Comparison of ENCODE assay signal across 12 cellular contexts in genomic region chr20:21513181-21513663, GRCh38. TPM values are rescaled to one million over a fixed set of nuclear protein-coding genes. Genes with fewer than 3 reads are reported as not detected.
DNase-seq lines count a peak whose midpoint lies in the region; ATAC-seq and TF ChIP-seq lines count a peak whose summit lies in the region.
"Had no signal": no experiment of that assay in that cellular context is flagged by ENCODE, and none has a peak within 500 bp of the region (broad histone marks: within the 10 kb centered on the region; RNA-seq: fewer than 3 reads in every experiment).

No MANE protein-coding gene starts in this region.

- peaks cover 68% of the 10 kb centered on the region for H3K27me3 Mint-ChIP-seq in activated T-cell treated with anti-CD3 and anti-CD28 coated beads, Interleukin-2, amount 50 U/mL, for 72 hours (ENCODE audit: low read depth)

- DNase-seq in heart left ventricle, result no peak
- no peak for DNase-seq in cardiac septum (ENCODE audit: low spot score)
- no peak for DNase-seq in activated T-cell treated with anti-CD3 and anti-CD28 coated beads, Interleukin-2, amount 50 U/mL, for 72 hours
- peak; percentile 41 for DNase-seq in lower lobe of right lung
- no peak for DNase-seq in thoracic aorta (ENCODE audit: low spot score)
- DNase-seq in NCI-H446 (lab: John Stamatoyannopoulos, UW), result no peak
- no peak for DNase-seq in iPS-NIHi11 (ENCODE audit: low spot score)
- DNase-seq: left colon, testis had no signal

- H3K4me1 Mint-ChIP-seq in activated T-cell treated with anti-CD3 and anti-CD28 coated beads, Interleukin-2, amount 50 U/mL, for 72 hours (ENCODE audit: low read depth), result peaks cover 49% of the 10 kb centered on the region

- no peak for TF ChIP-seq CTCF in heart left ventricle (IDR thresholded peaks at IDR 0.05)
- TF ChIP-seq CTCF in lower lobe of right lung (IDR thresholded peaks at IDR 0.05), result no peak
- TF ChIP-seq CTCF in thoracic aorta (IDR thresholded peaks at IDR 0.05), result no peak

- WGBS in heart left ventricle, 4 donors, result 1 to 2% (median 2%) methylated on average over 27 to 30 of the region's 30 CpGs

- no peak overlapping the region for H3K27ac Mint-ChIP-seq in activated T-cell treated with anti-CD3 and anti-CD28 coated beads, Interleukin-2, amount 50 U/mL, for 72 hours

- TF ChIP-seq POLR2A in heart left ventricle (IDR thresholded peaks at IDR 0.05), result no peak

- ATAC-seq in heart left ventricle (no peak), lower lobe of right lung (no peak), thoracic aorta (ENCODE audit: insufficient number of reproducible peaks, low FRiP score, low read depth) (no peak), HG03457 (IDR thresholded peaks at IDR 0.05; ENCODE audit: unreplicated experiment) (no peak)
- ATAC-seq in activated T-cell treated with anti-CD3 and anti-CD28 coated beads, Interleukin-2, amount 50 U/mL, for 72 hours (replicated peaks in 1 of 2), result no peak
- ATAC-seq: HCT116, left colon had no signal

- H3K27ac ChIP-seq in heart left ventricle (no peak overlapping the region), lower lobe of right lung (no peak overlapping the region), thoracic aorta (no peak overlapping the region)
- H3K27ac ChIP-seq: testis had no signal

- H3K9me3 ChIP-seq in heart left ventricle (no peaks in the 10 kb centered on the region), lower lobe of right lung (no peaks in the 10 kb centered on the region), thoracic aorta (no peaks in the 10 kb centered on the region)
- H3K9me3 ChIP-seq: testis had no signal

- H3K9me3 Mint-ChIP-seq in activated T-cell treated with anti-CD3 and anti-CD28 coated beads, Interleukin-2, amount 50 U/mL, for 72 hours, result no peaks in the 10 kb centered on the region

- peaks cover 0 to 89% (median 40%) of the 10 kb centered on the region in 12 donors for H3K4me1 ChIP-seq in heart left ventricle
- H3K4me1 ChIP-seq in lower lobe of right lung, result peaks cover 62% of the 10 kb centered on the region
- peaks cover 28 to 62% of the 10 kb centered on the region in 2 donors for H3K4me1 ChIP-seq in thoracic aorta (ENCODE audit: control insufficient read depth in 1 of 2, low read depth in 2 of 2)

- H3K4me3 ChIP-seq in heart left ventricle (peak overlapping the region in 8 of 12 donors; percentile 14 to 34 (median 26)), lower lobe of right lung (no peak overlapping the region), thoracic aorta (peak overlapping the region; percentile 67)
- H3K4me3 ChIP-seq: testis had no signal

- intact Hi-C loops in heart left ventricle (cut with DNase I), result no loop called here
- intact Hi-C loops in cardiac septum (cut with DNase I), result no loop called here
- intact Hi-C loops in lower lobe of right lung (cut with DNase I), result no loop called here

- peak overlapping the region; percentile 77 to 79 for H3K4me3 Mint-ChIP-seq in activated T-cell treated with anti-CD3 and anti-CD28 coated beads, Interleukin-2, amount 50 U/mL, for 72 hours

- H3K36me3 Mint-ChIP-seq in activated T-cell treated with anti-CD3 and anti-CD28 coated beads, Interleukin-2, amount 50 U/mL, for 72 hours (ENCODE audit: insufficient read depth in 2 of 2), result peaks cover 0 to 2% of the 10 kb centered on the region in 2 donors

- no peaks in the 10 kb centered on the region for H3K36me3 ChIP-seq in heart left ventricle
- no peaks in the 10 kb centered on the region for H3K36me3 ChIP-seq in lower lobe of right lung
- H3K36me3 ChIP-seq in thoracic aorta, result no peaks in the 10 kb centered on the region

- H3K27me3 ChIP-seq in heart left ventricle (peaks cover 64 to 100% (median 99%) of the 10 kb centered on the region in 9 donors), lower lobe of right lung (ENCODE audit: low read depth) (peaks cover 100% of the 10 kb centered on the region), thoracic aorta (replicated peaks; ENCODE audit: insufficient read depth) (peaks cover 5% of the 10 kb centered on the region)

RNA-seq across cellular contexts. Expression of gene NKX2-2, which starts 0.6 kb away (rescaled TPM):
- total RNA-seq in heart left ventricle, result under 1 TPM in 1 of 9 donors, not detected in 8; 0.19 TPM
- not detected for polyA plus RNA-seq in heart left ventricle
- 0.11 TPM for total RNA-seq in cardiac septum
- total RNA-seq in activated T-cell treated with anti-CD3 and anti-CD28 coated beads, Interleukin-2, amount 50 U/mL, for 72 hours, result not detected
- total RNA-seq in lower lobe of right lung, result not detected
- under 1 TPM in 1 of 2 donors, not detected in 1; 0.35 TPM for total RNA-seq in thoracic aorta
- total RNA-seq: HT-29 had no signal
